16 cellular contexts compared by ENCODE assay signal in the genomic region with DNA sequence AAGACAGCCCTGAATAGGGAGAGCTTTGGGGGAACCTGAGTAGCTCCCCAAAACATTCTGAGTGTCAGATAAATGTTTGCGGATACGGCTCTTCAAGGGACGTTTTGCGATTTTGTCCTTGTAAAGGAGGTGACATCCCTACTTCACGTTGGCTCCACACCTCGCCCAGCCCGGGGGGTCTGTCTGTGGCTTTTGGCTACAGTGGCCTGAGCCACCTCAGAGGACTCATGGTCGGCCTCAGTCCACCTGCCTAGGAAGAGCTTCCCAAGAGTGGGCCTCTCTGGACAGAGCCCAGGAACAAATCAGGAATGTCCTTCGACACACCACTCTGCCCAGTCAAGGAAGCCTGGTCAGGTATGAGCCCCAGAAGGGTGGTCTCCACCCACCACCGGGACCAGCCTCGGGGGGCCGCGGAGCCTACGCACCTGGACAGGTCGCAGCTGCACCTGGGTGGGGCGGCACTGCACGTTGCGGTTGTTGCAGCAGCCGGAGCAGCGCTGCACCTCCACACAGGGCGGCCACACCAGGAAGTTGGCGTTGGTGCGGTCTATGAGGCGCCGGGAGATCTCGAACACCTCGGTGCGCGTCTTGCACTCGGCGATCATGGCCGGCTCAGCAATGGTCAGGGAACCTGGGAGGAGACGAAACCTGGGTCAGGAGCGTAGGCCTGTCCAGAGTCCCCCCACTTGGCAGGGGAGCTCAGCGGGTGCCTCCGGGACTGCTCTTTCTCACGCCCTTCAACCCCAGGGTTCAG.
"Had no signal": no experiment of that assay in that cellular context is flagged by ENCODE, and none has a peak within 500 bp of the region (broad histone marks: within the 10 kb centered on the region; RNA-seq: fewer than 3 reads in every experiment).

No MANE protein-coding gene starts in this region.

- H3K9me3 ChIP-seq: tibial nerve, uterus had no signal

- ATAC-seq: activated CD8-positive, alpha-beta memory T cell treated with anti-CD3 and anti-CD28 coated beads, Interleukin-2, amount 10 ng/mL, durations not matched to agents 7 days and 5 days; activated CD8-positive, alpha-beta T cell treated with anti-CD3 and anti-CD28 coated beads for 36 hours; naive thymus-derived CD8-positive, alpha-beta T cell had no signal

- DNase-seq: activated CD4-positive, alpha-beta T cell treated with anti-CD3 and anti-CD28 coated beads, Interleukin-2, amount 10 ng/mL, durations not matched to agents 7 days and 5 days; activated CD4-positive, CD25-positive, alpha-beta regulatory T cell treated with anti-CD3 and anti-CD28 coated beads, Interleukin-2, amount 50 U/mL, for 72 hours; activated CD8-positive, alpha-beta memory T cell treated with anti-CD3 and anti-CD28 coated beads, Interleukin-2, amount 10 ng/mL, durations not matched to agents 7 days and 5 days; activated CD8-positive, alpha-beta T cell treated with anti-CD3 and anti-CD28 coated beads for 36 hours; activated gamma-delta T cell; activated naive CD4-positive, alpha-beta T cell treated with anti-CD3 and anti-CD28 coated beads, Interleukin-2, amount 50 U/mL, for 16 hours; activated T-cell treated with anti-CD3 and anti-CD28 coated beads for 4 hours; aorta; naive thymus-derived CD8-positive, alpha-beta T cell; retina; stimulated activated CD4-positive, alpha-beta T cell treated with anti-CD3 and anti-CD28 coated beads, Interleukin-4, amount 100 ng/mL, for 4 hours; T-helper 1 cell; uterus; WERI-Rb-1 had no signal

- H3K36me3 ChIP-seq: neural progenitor cell, uterus, WERI-Rb-1 had no signal

- H3K27ac ChIP-seq: neural progenitor cell, uterus, WERI-Rb-1 had no signal

- H3K4me3 ChIP-seq: neural progenitor cell, tibial nerve, uterus had no signal

- H3K27me3 ChIP-seq: tibial nerve, uterus had no signal
